ENCODE assay signal across 1 cellular context in the genomic region with DNA sequence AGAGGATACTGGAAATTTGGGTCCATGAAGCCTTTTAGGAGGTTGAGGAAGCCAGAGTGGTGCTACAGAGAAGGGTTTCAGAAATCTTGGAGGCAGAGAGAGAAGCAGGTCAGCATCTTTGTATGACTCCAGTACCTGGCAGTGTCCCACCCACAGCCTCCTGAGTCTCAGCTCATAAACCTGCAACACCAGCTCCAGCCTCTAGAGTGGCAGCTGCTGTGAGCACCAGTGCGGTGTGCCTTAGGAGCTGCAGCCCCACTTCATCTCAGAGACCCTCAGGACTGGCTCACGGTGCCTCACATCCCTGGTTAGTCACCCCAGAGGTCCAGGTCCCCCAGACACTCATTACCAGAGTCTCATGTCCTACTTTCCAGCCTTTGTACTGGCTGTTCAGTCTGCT.
TF ChIP-seq lines count a peak whose summit lies in the region.

No MANE protein-coding gene starts in this region.

TF ChIP-seq in GM23338, 12 proteins besides CTCF, POLR2A, EP300 and RAD21:
- TF ChIP-seq, protein P1, sequence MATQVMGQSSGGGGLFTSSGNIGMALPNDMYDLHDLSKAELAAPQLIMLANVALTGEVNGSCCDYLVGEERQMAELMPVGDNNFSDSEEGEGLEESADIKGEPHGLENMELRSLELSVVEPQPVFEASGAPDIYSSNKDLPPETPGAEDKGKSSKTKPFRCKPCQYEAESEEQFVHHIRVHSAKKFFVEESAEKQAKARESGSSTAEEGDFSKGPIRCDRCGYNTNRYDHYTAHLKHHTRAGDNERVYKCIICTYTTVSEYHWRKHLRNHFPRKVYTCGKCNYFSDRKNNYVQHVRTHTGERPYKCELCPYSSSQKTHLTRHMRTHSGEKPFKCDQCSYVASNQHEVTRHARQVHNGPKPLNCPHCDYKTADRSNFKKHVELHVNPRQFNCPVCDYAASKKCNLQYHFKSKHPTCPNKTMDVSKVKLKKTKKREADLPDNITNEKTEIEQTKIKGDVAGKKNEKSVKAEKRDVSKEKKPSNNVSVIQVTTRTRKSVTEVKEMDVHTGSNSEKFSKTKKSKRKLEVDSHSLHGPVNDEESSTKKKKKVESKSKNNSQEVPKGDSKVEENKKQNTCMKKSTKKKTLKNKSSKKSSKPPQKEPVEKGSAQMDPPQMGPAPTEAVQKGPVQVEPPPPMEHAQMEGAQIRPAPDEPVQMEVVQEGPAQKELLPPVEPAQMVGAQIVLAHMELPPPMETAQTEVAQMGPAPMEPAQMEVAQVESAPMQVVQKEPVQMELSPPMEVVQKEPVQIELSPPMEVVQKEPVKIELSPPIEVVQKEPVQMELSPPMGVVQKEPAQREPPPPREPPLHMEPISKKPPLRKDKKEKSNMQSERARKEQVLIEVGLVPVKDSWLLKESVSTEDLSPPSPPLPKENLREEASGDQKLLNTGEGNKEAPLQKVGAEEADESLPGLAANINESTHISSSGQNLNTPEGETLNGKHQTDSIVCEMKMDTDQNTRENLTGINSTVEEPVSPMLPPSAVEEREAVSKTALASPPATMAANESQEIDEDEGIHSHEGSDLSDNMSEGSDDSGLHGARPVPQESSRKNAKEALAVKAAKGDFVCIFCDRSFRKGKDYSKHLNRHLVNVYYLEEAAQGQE (IDR thresholded peaks at IDR 0.05; ENCODE audit: unreplicated experiment), result no peak
- TF ChIP-seq CREB1 (CRISPR knock-in tag; IDR thresholded peaks at IDR 0.05; ENCODE audit: low read depth) (no peak), STAT1 (IDR thresholded peaks at IDR 0.05; ENCODE audit: unreplicated experiment) (no peak), ZNF331 (CRISPR knock-in tag; IDR thresholded peaks at IDR 0.05; ENCODE audit: low read depth) (no peak), ZNF114 (CRISPR knock-in tag; IDR thresholded peaks at IDR 0.05) (no peak), EZH2 (IDR thresholded peaks at IDR 0.05; ENCODE audit: low read depth, unreplicated experiment) (no peak), NANOG (IDR thresholded peaks at IDR 0.05; ENCODE audit: borderline replicate concordance) (no peak)
- TF ChIP-seq, protein P2, sequence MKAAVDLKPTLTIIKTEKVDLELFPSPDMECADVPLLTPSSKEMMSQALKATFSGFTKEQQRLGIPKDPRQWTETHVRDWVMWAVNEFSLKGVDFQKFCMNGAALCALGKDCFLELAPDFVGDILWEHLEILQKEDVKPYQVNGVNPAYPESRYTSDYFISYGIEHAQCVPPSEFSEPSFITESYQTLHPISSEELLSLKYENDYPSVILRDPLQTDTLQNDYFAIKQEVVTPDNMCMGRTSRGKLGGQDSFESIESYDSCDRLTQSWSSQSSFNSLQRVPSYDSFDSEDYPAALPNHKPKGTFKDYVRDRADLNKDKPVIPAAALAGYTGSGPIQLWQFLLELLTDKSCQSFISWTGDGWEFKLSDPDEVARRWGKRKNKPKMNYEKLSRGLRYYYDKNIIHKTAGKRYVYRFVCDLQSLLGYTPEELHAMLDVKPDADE (IDR thresholded peaks at IDR 0.05), result no peak
- TF ChIP-seq, protein P3, sequence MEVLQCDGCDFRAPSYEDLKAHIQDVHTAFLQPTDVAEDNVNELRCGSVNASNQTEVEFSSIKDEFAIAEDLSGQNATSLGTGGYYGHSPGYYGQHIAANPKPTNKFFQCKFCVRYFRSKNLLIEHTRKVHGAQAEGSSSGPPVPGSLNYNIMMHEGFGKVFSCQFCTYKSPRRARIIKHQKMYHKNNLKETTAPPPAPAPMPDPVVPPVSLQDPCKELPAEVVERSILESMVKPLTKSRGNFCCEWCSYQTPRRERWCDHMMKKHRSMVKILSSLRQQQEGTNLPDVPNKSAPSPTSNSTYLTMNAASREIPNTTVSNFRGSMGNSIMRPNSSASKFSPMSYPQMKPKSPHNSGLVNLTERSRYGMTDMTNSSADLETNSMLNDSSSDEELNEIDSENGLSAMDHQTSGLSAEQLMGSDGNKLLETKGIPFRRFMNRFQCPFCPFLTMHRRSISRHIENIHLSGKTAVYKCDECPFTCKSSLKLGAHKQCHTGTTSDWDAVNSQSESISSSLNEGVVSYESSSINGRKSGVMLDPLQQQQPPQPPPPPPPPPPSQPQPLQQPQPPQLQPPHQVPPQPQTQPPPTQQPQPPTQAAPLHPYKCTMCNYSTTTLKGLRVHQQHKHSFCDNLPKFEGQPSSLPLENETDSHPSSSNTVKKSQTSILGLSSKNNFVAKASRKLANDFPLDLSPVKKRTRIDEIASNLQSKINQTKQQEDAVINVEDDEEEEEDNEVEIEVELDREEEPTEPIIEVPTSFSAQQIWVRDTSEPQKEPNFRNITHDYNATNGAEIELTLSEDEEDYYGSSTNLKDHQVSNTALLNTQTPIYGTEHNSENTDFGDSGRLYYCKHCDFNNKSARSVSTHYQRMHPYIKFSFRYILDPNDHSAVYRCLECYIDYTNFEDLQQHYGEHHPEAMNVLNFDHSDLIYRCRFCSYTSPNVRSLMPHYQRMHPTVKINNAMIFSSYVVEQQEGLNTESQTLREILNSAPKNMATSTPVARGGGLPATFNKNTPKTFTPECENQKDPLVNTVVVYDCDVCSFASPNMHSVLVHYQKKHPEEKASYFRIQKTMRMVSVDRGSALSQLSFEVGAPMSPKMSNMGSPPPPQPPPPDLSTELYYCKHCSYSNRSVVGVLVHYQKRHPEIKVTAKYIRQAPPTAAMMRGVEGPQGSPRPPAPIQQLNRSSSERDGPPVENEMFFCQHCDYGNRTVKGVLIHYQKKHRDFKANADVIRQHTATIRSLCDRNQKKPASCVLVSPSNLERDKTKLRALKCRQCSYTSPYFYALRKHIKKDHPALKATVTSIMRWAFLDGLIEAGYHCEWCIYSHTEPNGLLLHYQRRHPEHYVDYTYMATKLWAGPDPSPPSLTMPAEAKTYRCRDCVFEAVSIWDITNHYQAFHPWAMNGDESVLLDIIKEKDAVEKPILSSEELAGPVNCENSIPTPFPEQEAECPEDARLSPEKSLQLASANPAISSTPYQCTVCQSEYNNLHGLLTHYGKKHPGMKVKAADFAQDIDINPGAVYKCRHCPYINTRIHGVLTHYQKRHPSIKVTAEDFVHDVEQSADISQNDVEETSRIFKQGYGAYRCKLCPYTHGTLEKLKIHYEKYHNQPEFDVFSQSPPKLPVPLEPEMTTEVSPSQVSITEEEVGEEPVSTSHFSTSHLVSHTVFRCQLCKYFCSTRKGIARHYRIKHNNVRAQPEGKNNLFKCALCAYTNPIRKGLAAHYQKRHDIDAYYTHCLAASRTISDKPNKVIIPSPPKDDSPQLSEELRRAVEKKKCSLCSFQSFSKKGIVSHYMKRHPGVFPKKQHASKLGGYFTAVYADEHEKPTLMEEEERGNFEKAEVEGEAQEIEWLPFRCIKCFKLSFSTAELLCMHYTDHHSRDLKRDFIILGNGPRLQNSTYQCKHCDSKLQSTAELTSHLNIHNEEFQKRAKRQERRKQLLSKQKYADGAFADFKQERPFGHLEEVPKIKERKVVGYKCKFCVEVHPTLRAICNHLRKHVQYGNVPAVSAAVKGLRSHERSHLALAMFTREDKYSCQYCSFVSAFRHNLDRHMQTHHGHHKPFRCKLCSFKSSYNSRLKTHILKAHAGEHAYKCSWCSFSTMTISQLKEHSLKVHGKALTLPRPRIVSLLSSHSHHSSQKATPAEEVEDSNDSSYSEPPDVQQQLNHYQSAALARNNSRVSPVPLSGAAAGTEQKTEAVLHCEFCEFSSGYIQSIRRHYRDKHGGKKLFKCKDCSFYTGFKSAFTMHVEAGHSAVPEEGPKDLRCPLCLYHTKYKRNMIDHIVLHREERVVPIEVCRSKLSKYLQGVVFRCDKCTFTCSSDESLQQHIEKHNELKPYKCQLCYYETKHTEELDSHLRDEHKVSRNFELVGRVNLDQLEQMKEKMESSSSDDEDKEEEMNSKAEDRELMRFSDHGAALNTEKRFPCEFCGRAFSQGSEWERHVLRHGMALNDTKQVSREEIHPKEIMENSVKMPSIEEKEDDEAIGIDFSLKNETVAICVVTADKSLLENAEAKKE (CRISPR knock-in tag; IDR thresholded peaks at IDR 0.05), result no peak
